In the genomic region with DNA sequence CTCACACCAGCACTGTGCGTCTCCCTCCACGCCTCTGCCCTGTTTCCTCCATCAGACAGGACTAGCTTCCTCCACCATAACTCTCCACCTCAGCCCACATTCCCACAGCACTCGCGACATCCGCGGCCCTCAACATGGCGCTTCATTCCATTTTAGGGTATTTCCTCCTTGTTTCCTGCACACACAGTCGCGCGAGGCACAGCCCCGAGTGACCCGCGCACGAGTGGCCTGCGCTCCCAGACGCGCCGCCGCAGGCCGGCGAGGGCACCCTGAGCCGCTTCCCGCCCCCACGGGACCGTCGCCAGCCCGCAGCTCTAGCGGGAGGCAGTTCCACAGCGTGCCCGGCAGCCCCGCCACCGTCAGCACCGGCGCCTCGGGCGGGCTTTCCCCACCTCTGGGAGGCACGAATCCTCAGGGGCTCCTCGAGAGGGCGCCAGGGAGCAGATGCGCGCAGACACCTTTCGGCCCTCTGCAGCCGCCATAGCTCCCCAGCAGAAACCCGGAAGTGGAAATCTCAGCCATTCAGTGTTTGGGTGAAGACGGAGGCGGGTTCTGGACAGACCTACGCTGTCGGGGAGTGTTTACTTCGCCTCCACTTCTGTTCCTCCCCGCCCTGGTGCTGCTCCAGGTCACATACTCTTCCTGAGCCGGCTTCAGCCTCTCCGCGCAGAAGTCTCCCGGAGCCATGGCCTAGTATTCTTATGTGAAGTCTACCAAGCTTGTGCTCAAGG, we compare ENCODE assay signal across 8 cellular contexts.
DNase-seq lines count a peak whose midpoint lies in the region; ATAC-seq and TF ChIP-seq lines count a peak whose summit lies in the region.
"Not testable (repeated sequence)": the region's sequence is repeated elsewhere in the genome, so short reads cannot be mapped to it uniquely, and the experiment has no call there.

No MANE protein-coding gene starts in this region.

- peak overlapping the region; percentile 93 for H3K27ac ChIP-seq in CD4-positive, alpha-beta memory T cell (ENCODE audit: low read depth, low read length)
- H3K27ac ChIP-seq in SK-N-SH (ENCODE audit: low read depth in 2 of 2, low read length in 1 of 2), result peak overlapping the region; percentile 76 to 85

- POLR2A ChIA-PET in CD4-positive, alpha-beta memory T cell (lab: Charles Lee; ENCODE audit: partially characterized antibody), result interaction anchor here (1.4 to 1.7 kb wide), 3 partner anchors 9 to 72 kb away, joined by 4 to 5 read pairs (median 5); no protein-coding TSS in a partner anchor
- POLR2A ChIA-PET in SK-N-SH (lab: Yijun Ruan, JAX); naive thymus-derived CD8-positive, alpha-beta T cell (lab: Charles Lee): not testable (repeated sequence)

- peak; percentile 99 for ATAC-seq in GM19397 (IDR thresholded peaks at IDR 0.05; ENCODE audit: unreplicated experiment)
- ATAC-seq in HG03196 (IDR thresholded peaks at IDR 0.05; ENCODE audit: unreplicated experiment), result peak; percentile 100
- ATAC-seq in naive thymus-derived CD8-positive, alpha-beta T cell, result peak; percentile 95 to 96

- not testable (repeated sequence) for H3K9me2 ChIP-seq in SK-N-SH

- not testable (repeated sequence) for H3K27me3 ChIP-seq in CD4-positive, alpha-beta memory T cell (ENCODE audit: insufficient read depth, low read length); SK-N-SH (ENCODE audit: insufficient read depth)

- H3K9me3 Mint-ChIP-seq in CD4-positive, alpha-beta memory T cell; naive thymus-derived CD8-positive, alpha-beta T cell: not testable (repeated sequence)

- TF ChIP-seq RAD21 in SK-N-SH (IDR thresholded peaks at IDR 0.05; ENCODE audit: low read length), result not testable (repeated sequence)

- not testable (repeated sequence) for H4K20me1 ChIP-seq in SK-N-SH (ENCODE audit: insufficient read depth)

- H3K4me1 ChIP-seq in CD4-positive, alpha-beta memory T cell (ENCODE audit: insufficient read depth, low read length), result peaks cover 39% of the 10 kb centered on the region
- H3K4me1 ChIP-seq in SK-N-SH (ENCODE audit: control insufficient read depth in 1 of 2, insufficient read depth in 2 of 2, low read depth in 1 of 2, low read length in 1 of 2), result not testable (repeated sequence)

- not testable (repeated sequence) for H3K27me3 Mint-ChIP-seq in CD4-positive, alpha-beta memory T cell; naive thymus-derived CD8-positive, alpha-beta T cell

- peak overlapping the region; percentile 88 for H3K9ac ChIP-seq in SK-N-SH

- H3K36me3 ChIP-seq in CD4-positive, alpha-beta memory T cell (ENCODE audit: insufficient read depth, low read length); SK-N-SH (replicated peaks in 1 of 2; ENCODE audit: control insufficient read depth in 1 of 2, insufficient read depth in 2 of 2, low read length in 1 of 2): not testable (repeated sequence)

- not testable (repeated sequence) for H3K9me3 ChIP-seq in CD4-positive, alpha-beta memory T cell (ENCODE audit: control insufficient read depth in 1 of 2, low read length in 2 of 2); SK-N-SH

- H3K4me2 ChIP-seq in SK-N-SH, result peak overlapping the region; percentile 98

- WGBS in SK-N-SH (ENCODE audit: low lambda C conversion rate), result 4% methylated on average over 52 of the region's 54 CpGs

- H2AFZ ChIP-seq in SK-N-SH (ENCODE audit: low read depth), result peak overlapping the region; percentile 98

- peak overlapping the region in 1 of 8 donors; percentile 97 for H3K4me3 Mint-ChIP-seq in CD4-positive, alpha-beta memory T cell
- H3K4me3 Mint-ChIP-seq in naive thymus-derived CD8-positive, alpha-beta T cell, result not testable (repeated sequence)

- TF ChIP-seq EP300 in SK-N-SH (IDR thresholded peaks at IDR 0.05; ENCODE audit: borderline replicate concordance in 1 of 2, low read depth in 1 of 2, low read length in 1 of 2), result peak; percentile 29 to 52; a peak in 3 of 4 replicates

- intact Hi-C loops in CD4-positive, alpha-beta memory T cell (cut with micrococcal nuclease), result not testable (repeated sequence)

- peak; percentile 83 for TF ChIP-seq CTCF in SK-N-SH (IDR thresholded peaks at IDR 0.05)

- peak overlapping the region; percentile 95 to 98 for H3K4me3 ChIP-seq in CD4-positive, alpha-beta memory T cell (ENCODE audit: low read length in 2 of 2)
- H3K4me3 ChIP-seq in SK-N-SH (ENCODE audit: low read depth in 2 of 2, low read length in 1 of 2), result peak overlapping the region; percentile 97 to 100

- H3K36me3 Mint-ChIP-seq in CD4-positive, alpha-beta memory T cell, result peaks cover 27 to 30% of the 10 kb centered on the region in 2 donors
- H3K36me3 Mint-ChIP-seq in naive thymus-derived CD8-positive, alpha-beta T cell, result peaks cover 10 to 35% (median 17%) of the 10 kb centered on the region in 3 donors

- H3K79me2 ChIP-seq in SK-N-SH (ENCODE audit: insufficient read depth), result peaks cover 30% of the 10 kb centered on the region

- H3F3A ChIP-seq in SK-N-SH (replicated peaks; ENCODE audit: insufficient read depth), result not testable (repeated sequence)

- CTCF ChIA-PET in CD4-positive, alpha-beta memory T cell (lab: Charles Lee; ENCODE audit: partially characterized antibody), result interaction anchor here (1.0 to 1.7 kb wide), 5 partner anchors 9 to 83 kb away, joined by 3 to 5 read pairs (median 3); no protein-coding TSS in a partner anchor
- CTCF ChIA-PET in SK-N-SH (lab: Yijun Ruan, JAX), result interaction anchor here (1.2 to 1.4 kb wide), 2 partner anchors 14 to 35 kb away, joined by 3 to 5 read pairs; no protein-coding TSS in a partner anchor

- H3K4me1 Mint-ChIP-seq in CD4-positive, alpha-beta memory T cell, result peaks cover 21 to 30% (median 22%) of the 10 kb centered on the region in 4 donors
- peaks cover 16 to 44% (median 27%) of the 10 kb centered on the region in 4 donors for H3K4me1 Mint-ChIP-seq in naive thymus-derived CD8-positive, alpha-beta T cell

- DNase-seq in CD4-positive, alpha-beta memory T cell, result peak; percentile 99 to 100 (median 100)
- DNase-seq in SK-N-SH, result peak; percentile 88
- DNase-seq in activated naive CD8-positive, alpha-beta T cell treated with anti-CD3 and anti-CD28 coated beads, Interleukin-2, amount 50 U/mL, for 16 hours (ENCODE audit: low read depth, low spot score), result peak; percentile 95
- DNase-seq in germinal center (ENCODE audit: low spot score), result peak; percentile 87
- DNase-seq in naive thymus-derived CD8-positive, alpha-beta T cell, result peak; percentile 95 to 100 (median 99)
- DNase-seq in stimulated activated CD8-positive, alpha-beta memory T cell treated with anti-CD3 and anti-CD28 coated beads, Interleukin-15, amount 100 ng/mL, for 48 hours (ENCODE audit: low read depth in 2 of 2), result peak; percentile 97 to 98

- not testable (repeated sequence) for H3K27ac Mint-ChIP-seq in CD4-positive, alpha-beta memory T cell; naive thymus-derived CD8-positive, alpha-beta T cell

TF ChIP-seq in SK-N-SH, 30 proteins besides CTCF, POLR2A, EP300 and RAD21 (continues in another document):
- TF ChIP-seq FOXJ3 (CRISPR knock-in tag; IDR thresholded peaks at IDR 0.05) (0 out of 2 replicates have a peak, but pooled peaks have one; percentile 65), FOXM1 (IDR thresholded peaks at IDR 0.05; ENCODE audit: low read depth) (peak; percentile 71; the same call in 1 of the 2 replicates), NRF1 (IDR thresholded peaks at IDR 0.05; ENCODE audit: low read depth, low read length) (peak; percentile 31; the same call in 1 of the 2 replicates), MXI1 (IDR thresholded peaks at IDR 0.05; ENCODE audit: low read depth, low read length) (peak; percentile 92), GABPA (IDR thresholded peaks at IDR 0.05; ENCODE audit: low read depth) (peak; percentile 83), RCOR1 (IDR thresholded peaks at IDR 0.05; ENCODE audit: low read length) (peak; percentile 75), SIN3A (IDR thresholded peaks at IDR 0.05; ENCODE audit: borderline replicate concordance, low read depth, low read length) (peak; percentile 91), CHD2 (IDR thresholded peaks at IDR 0.05; ENCODE audit: low read length, partially characterized antibody) (peak; percentile 84)
- TF ChIP-seq, protein P1, sequence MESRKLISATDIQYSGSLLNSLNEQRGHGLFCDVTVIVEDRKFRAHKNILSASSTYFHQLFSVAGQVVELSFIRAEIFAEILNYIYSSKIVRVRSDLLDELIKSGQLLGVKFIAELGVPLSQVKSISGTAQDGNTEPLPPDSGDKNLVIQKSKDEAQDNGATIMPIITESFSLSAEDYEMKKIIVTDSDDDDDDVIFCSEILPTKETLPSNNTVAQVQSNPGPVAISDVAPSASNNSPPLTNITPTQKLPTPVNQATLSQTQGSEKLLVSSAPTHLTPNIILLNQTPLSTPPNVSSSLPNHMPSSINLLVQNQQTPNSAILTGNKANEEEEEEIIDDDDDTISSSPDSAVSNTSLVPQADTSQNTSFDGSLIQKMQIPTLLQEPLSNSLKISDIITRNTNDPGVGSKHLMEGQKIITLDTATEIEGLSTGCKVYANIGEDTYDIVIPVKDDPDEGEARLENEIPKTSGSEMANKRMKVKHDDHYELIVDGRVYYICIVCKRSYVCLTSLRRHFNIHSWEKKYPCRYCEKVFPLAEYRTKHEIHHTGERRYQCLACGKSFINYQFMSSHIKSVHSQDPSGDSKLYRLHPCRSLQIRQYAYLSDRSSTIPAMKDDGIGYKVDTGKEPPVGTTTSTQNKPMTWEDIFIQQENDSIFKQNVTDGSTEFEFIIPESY (IDR thresholded peaks at IDR 0.05; ENCODE audit: borderline replicate concordance, low read depth), result peak; percentile 88
- TF ChIP-seq, protein P2, sequence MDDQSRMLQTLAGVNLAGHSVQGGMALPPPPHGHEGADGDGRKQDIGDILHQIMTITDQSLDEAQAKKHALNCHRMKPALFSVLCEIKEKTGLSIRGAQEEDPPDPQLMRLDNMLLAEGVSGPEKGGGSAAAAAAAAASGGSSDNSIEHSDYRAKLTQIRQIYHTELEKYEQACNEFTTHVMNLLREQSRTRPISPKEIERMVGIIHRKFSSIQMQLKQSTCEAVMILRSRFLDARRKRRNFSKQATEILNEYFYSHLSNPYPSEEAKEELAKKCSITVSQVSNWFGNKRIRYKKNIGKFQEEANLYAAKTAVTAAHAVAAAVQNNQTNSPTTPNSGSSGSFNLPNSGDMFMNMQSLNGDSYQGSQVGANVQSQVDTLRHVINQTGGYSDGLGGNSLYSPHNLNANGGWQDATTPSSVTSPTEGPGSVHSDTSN (IDR thresholded peaks at IDR 0.05), result 0 out of 2 replicates have a peak, but pooled peaks have one; percentile 46

Comparison
In these comparisons a context has a peak if more than half of its experiments do, and no peak if none do; other contexts are left out.
1. Peak in every context shown above with its lines: DNase-seq, ATAC-seq, H3K4me3 ChIP-seq and H3K27ac ChIP-seq.